ENCODE assay signal across 8 cellular contexts in genomic region chr19:44002212-44002565, GRCh38. TPM values are rescaled to one million over a fixed set of nuclear protein-coding genes. Genes with fewer than 3 reads are reported as not detected.
DNase-seq lines count a peak whose midpoint lies in the region; ATAC-seq and TF ChIP-seq lines count a peak whose summit lies in the region.

No MANE protein-coding gene starts in this region.

- H3K4me3 ChIP-seq in kidney epithelial cell (ENCODE audit: low read depth, low read length) (peak overlapping the region; percentile 95), thymus (ENCODE audit: low read length) (peak overlapping the region; percentile 73)

- TF ChIP-seq CTCF in kidney epithelial cell (IDR thresholded peaks at IDR 0.05; ENCODE audit: insufficient read depth, low read length, poor library complexity, severe bottlenecking) = no peak

- H3K9me3 Mint-ChIP-seq in activated CD8-positive, alpha-beta memory T cell treated with anti-CD3 and anti-CD28 coated beads, Interleukin-2, amount 10 ng/mL, durations not matched to agents 7 days and 5 days (ENCODE audit: low read depth) = peaks cover 29% of the 10 kb centered on the region
- H3K9me3 Mint-ChIP-seq in activated naive CD8-positive, alpha-beta T cell treated with anti-CD3 and anti-CD28 coated beads, Interleukin-2, amount 50 U/mL, for 24 hours = peaks cover 54% of the 10 kb centered on the region

- H3K27me3 Mint-ChIP-seq in activated CD8-positive, alpha-beta memory T cell treated with anti-CD3 and anti-CD28 coated beads, Interleukin-2, amount 10 ng/mL, durations not matched to agents 7 days and 5 days = no peaks in the 10 kb centered on the region
- no peaks in the 10 kb centered on the region for H3K27me3 Mint-ChIP-seq in activated naive CD8-positive, alpha-beta T cell treated with anti-CD3 and anti-CD28 coated beads, Interleukin-2, amount 50 U/mL, for 24 hours

- peaks cover 10% of the 10 kb centered on the region for H3K4me1 ChIP-seq in thymus (ENCODE audit: control insufficient read depth, insufficient read depth, low read length)

- peaks cover 46% of the 10 kb centered on the region for H3K36me3 Mint-ChIP-seq in activated CD8-positive, alpha-beta memory T cell treated with anti-CD3 and anti-CD28 coated beads, Interleukin-2, amount 10 ng/mL, durations not matched to agents 7 days and 5 days
- peaks cover 36% of the 10 kb centered on the region for H3K36me3 Mint-ChIP-seq in activated naive CD8-positive, alpha-beta T cell treated with anti-CD3 and anti-CD28 coated beads, Interleukin-2, amount 50 U/mL, for 24 hours (ENCODE audit: low read depth)

- CTCF ChIA-PET in activated CD8-positive, alpha-beta memory T cell treated with anti-CD3 and anti-CD28 coated beads, Interleukin-2, amount 10 ng/mL, durations not matched to agents 7 days and 5 days (lab: Charles Lee) = interaction anchor here (1.4 kb wide), 1 partner anchor 49 kb away, joined by 4 read pairs; no protein-coding TSS in a partner anchor

- H3K27ac ChIP-seq in thymus (ENCODE audit: low read depth) = no peak overlapping the region

- no peaks in the 10 kb centered on the region for H3K27me3 ChIP-seq in kidney epithelial cell (ENCODE audit: control insufficient read depth, insufficient read depth, low read length)
- no peaks in the 10 kb centered on the region for H3K27me3 ChIP-seq in thymus (ENCODE audit: control insufficient read depth, insufficient read depth)

- no peak for ATAC-seq in activated CD8-positive, alpha-beta memory T cell treated with anti-CD3 and anti-CD28 coated beads, Interleukin-2, amount 10 ng/mL, durations not matched to agents 7 days and 5 days
- ATAC-seq in activated naive CD8-positive, alpha-beta T cell treated with anti-CD3 and anti-CD28 coated beads, Interleukin-2, amount 50 U/mL, for 24 hours = no peak

- peak overlapping the region; percentile 91 for H3K4me3 Mint-ChIP-seq in activated CD8-positive, alpha-beta memory T cell treated with anti-CD3 and anti-CD28 coated beads, Interleukin-2, amount 10 ng/mL, durations not matched to agents 7 days and 5 days
- H3K4me3 Mint-ChIP-seq in activated naive CD8-positive, alpha-beta T cell treated with anti-CD3 and anti-CD28 coated beads, Interleukin-2, amount 50 U/mL, for 24 hours = peak overlapping the region; percentile 99

- in situ Hi-C loops in ACHN (cut with HindIII; ENCODE audit: low pct_ligation_motif_present, low pct_unique_long_range_greater_than_20kb, low sequenced_read_pairs) = no loop called here

- no peaks in the 10 kb centered on the region for H3K9me3 ChIP-seq in thymus (ENCODE audit: control insufficient read depth)

- WGBS in thymus = 15% methylated on average over 8 of the region's 8 CpGs

- H3K36me3 ChIP-seq in kidney epithelial cell (ENCODE audit: control insufficient read depth, insufficient read depth, low read length) (no peaks in the 10 kb centered on the region), thymus (ENCODE audit: control insufficient read depth, insufficient read depth) (peaks cover 6% of the 10 kb centered on the region)

- H3K27ac Mint-ChIP-seq in activated CD8-positive, alpha-beta memory T cell treated with anti-CD3 and anti-CD28 coated beads, Interleukin-2, amount 10 ng/mL, durations not matched to agents 7 days and 5 days = peak overlapping the region; percentile 96
- peak overlapping the region; percentile 97 for H3K27ac Mint-ChIP-seq in activated naive CD8-positive, alpha-beta T cell treated with anti-CD3 and anti-CD28 coated beads, Interleukin-2, amount 50 U/mL, for 24 hours

- DNase-seq in activated CD8-positive, alpha-beta memory T cell treated with anti-CD3 and anti-CD28 coated beads, Interleukin-2, amount 10 ng/mL, durations not matched to agents 7 days and 5 days = no peak
- no peak for DNase-seq in activated CD8-positive, alpha-beta memory T cell treated with anti-CD3 and anti-CD28 coated beads, Interleukin-2, amount 50 U/mL, for 4 hours
- no peak for DNase-seq in activated naive CD8-positive, alpha-beta T cell treated with anti-CD3 and anti-CD28 coated beads, Interleukin-2, amount 50 U/mL, for 24 hours
- no peak for DNase-seq in kidney epithelial cell (ENCODE audit: low read depth)
- DNase-seq in ACHN = no peak
- DNase-seq in inferior parietal cortex (ENCODE audit: extremely low spot score) = no peak
- no peak for DNase-seq in globus pallidus (ENCODE audit: low spot score)

- H3K4me1 Mint-ChIP-seq in activated CD8-positive, alpha-beta memory T cell treated with anti-CD3 and anti-CD28 coated beads, Interleukin-2, amount 10 ng/mL, durations not matched to agents 7 days and 5 days = peaks cover 16% of the 10 kb centered on the region
- H3K4me1 Mint-ChIP-seq in activated naive CD8-positive, alpha-beta T cell treated with anti-CD3 and anti-CD28 coated beads, Interleukin-2, amount 50 U/mL, for 24 hours = peaks cover 20% of the 10 kb centered on the region

RNA-seq across cellular contexts. Expression of gene ZNF230, which starts 0.6 kb away (rescaled TPM):
- 1 to 10 TPM; 4.8 to 5.1 TPM for total RNA-seq in activated CD8-positive, alpha-beta memory T cell treated with anti-CD3 and anti-CD28 coated beads, Interleukin-2, amount 10 ng/mL, durations not matched to agents 7 days and 5 days
- 2.7 and 2.9 TPM in 2 replicates for total RNA-seq in kidney epithelial cell
- polyA plus RNA-seq in thymus = 5.5 TPM

RNA-seq across cellular contexts. Expression of gene ZNF155, which starts 18.2 kb away (rescaled TPM):
- total RNA-seq in activated CD8-positive, alpha-beta memory T cell treated with anti-CD3 and anti-CD28 coated beads, Interleukin-2, amount 10 ng/mL, durations not matched to agents 7 days and 5 days = 1 to 10 TPM; 7.1 to 7.3 TPM
- total RNA-seq in kidney epithelial cell = 4.2 and 5.8 TPM in 2 replicates
- 8.6 TPM for polyA plus RNA-seq in thymus

RNA-seq across cellular contexts. Expression of gene ZNF222, which starts 23.0 kb away (rescaled TPM):
- 1 to 10 TPM; 2.3 to 3.0 TPM for total RNA-seq in activated CD8-positive, alpha-beta memory T cell treated with anti-CD3 and anti-CD28 coated beads, Interleukin-2, amount 10 ng/mL, durations not matched to agents 7 days and 5 days
- 2.3 and 3.3 TPM in 2 replicates for total RNA-seq in kidney epithelial cell
- 7.5 TPM for polyA plus RNA-seq in thymus

RNA-seq across cellular contexts. Expression of gene ZNF223, which starts 49.6 kb away (rescaled TPM):
- total RNA-seq in activated CD8-positive, alpha-beta memory T cell treated with anti-CD3 and anti-CD28 coated beads, Interleukin-2, amount 10 ng/mL, durations not matched to agents 7 days and 5 days = under 1 TPM; 0.19 to 0.20 TPM
- total RNA-seq in kidney epithelial cell = 3.6 and 4.9 TPM in 2 replicates
- polyA plus RNA-seq in thymus = 5.0 TPM

RNA-seq across cellular contexts. Expression of gene ZNF221, which starts 51.2 kb away (rescaled TPM):
- total RNA-seq in activated CD8-positive, alpha-beta memory T cell treated with anti-CD3 and anti-CD28 coated beads, Interleukin-2, amount 10 ng/mL, durations not matched to agents 7 days and 5 days = 1 to 10 TPM; 2.1 to 2.5 TPM
- total RNA-seq in kidney epithelial cell = 3.6 and 6.1 TPM in 2 replicates
- polyA plus RNA-seq in thymus = 1.1 TPM
